ENCODE assay signal across 14 cellular contexts in genomic region chr9:134807726-134808125, GRCh38.
DNase-seq lines count a peak whose midpoint lies in the region; ATAC-seq and TF ChIP-seq lines count a peak whose summit lies in the region.
"Had no signal": no experiment of that assay in that cellular context is flagged by ENCODE, and none has a peak within 500 bp of the region (broad histone marks: within the 10 kb centered on the region; RNA-seq: fewer than 3 reads in every experiment).

No MANE protein-coding gene starts in this region.

- CTCF ChIA-PET in AG04449 (lab: Yijun Ruan, JAX) = interaction anchor here (0.7 to 1.4 kb wide), 2 partner anchors 29 to 359 kb away, joined by 3 to 5 read pairs; no protein-coding TSS in a partner anchor
- CTCF ChIA-PET in activated CD8-positive, alpha-beta memory T cell treated with anti-CD3 and anti-CD28 coated beads, Interleukin-2, amount 10 ng/mL, durations not matched to agents 7 days and 5 days (lab: Charles Lee) = no interaction called here

- no peak overlapping the region for H3K9ac ChIP-seq in adipocyte (ENCODE audit: low read length)

- ATAC-seq in activated CD8-positive, alpha-beta memory T cell treated with anti-CD3 and anti-CD28 coated beads, Interleukin-2, amount 10 ng/mL, durations not matched to agents 7 days and 5 days = no peak
- ATAC-seq: naive thymus-derived CD8-positive, alpha-beta T cell had no signal

- no peak overlapping the region for H3K27ac Mint-ChIP-seq in progenitor cell of endocrine pancreas
- H3K27ac Mint-ChIP-seq in activated CD8-positive, alpha-beta memory T cell treated with anti-CD3 and anti-CD28 coated beads, Interleukin-2, amount 10 ng/mL, durations not matched to agents 7 days and 5 days = no peak overlapping the region
- H3K27ac Mint-ChIP-seq: activated naive CD4-positive, alpha-beta T cell treated with anti-CD3 and anti-CD28 coated beads, Interleukin-2, amount 50 U/mL, for 24 hours; dendritic cell treated with granulocyte-macrophage colony-stimulating factor and Interleukin-4, amounts not matched to agents 40 ng/mL and 50 ng/mL, for 4 days had no signal

- no peaks in the 10 kb centered on the region for H3K9me3 Mint-ChIP-seq in progenitor cell of endocrine pancreas (ENCODE audit: low read depth)
- H3K9me3 Mint-ChIP-seq in activated CD8-positive, alpha-beta memory T cell treated with anti-CD3 and anti-CD28 coated beads, Interleukin-2, amount 10 ng/mL, durations not matched to agents 7 days and 5 days (ENCODE audit: low read depth) = no peaks in the 10 kb centered on the region
- H3K9me3 Mint-ChIP-seq: activated naive CD4-positive, alpha-beta T cell treated with anti-CD3 and anti-CD28 coated beads, Interleukin-2, amount 50 U/mL, for 24 hours; dendritic cell treated with granulocyte-macrophage colony-stimulating factor and Interleukin-4, amounts not matched to agents 40 ng/mL and 50 ng/mL, for 4 days; naive thymus-derived CD8-positive, alpha-beta T cell had no signal

- no peaks in the 10 kb centered on the region for H3K9me3 ChIP-seq in adipocyte (ENCODE audit: control insufficient read depth, low read length)

- H3K36me3 Mint-ChIP-seq in progenitor cell of endocrine pancreas (ENCODE audit: insufficient read depth) = peaks cover 2% of the 10 kb centered on the region
- no peaks in the 10 kb centered on the region for H3K36me3 Mint-ChIP-seq in activated CD8-positive, alpha-beta memory T cell treated with anti-CD3 and anti-CD28 coated beads, Interleukin-2, amount 10 ng/mL, durations not matched to agents 7 days and 5 days
- H3K36me3 Mint-ChIP-seq: activated naive CD4-positive, alpha-beta T cell treated with anti-CD3 and anti-CD28 coated beads, Interleukin-2, amount 50 U/mL, for 24 hours; naive thymus-derived CD8-positive, alpha-beta T cell had no signal

- no peaks in the 10 kb centered on the region for H3K27me3 ChIP-seq in adipocyte (replicated peaks; ENCODE audit: control insufficient read depth, insufficient read depth, low read length)

- peaks cover 78% of the 10 kb centered on the region for H3K36me3 ChIP-seq in adipocyte (ENCODE audit: control insufficient read depth, insufficient read depth, low read length, severe bottlenecking)

- H3K4me3 Mint-ChIP-seq in progenitor cell of endocrine pancreas (ENCODE audit: low read depth) = no peak overlapping the region
- no peak overlapping the region for H3K4me3 Mint-ChIP-seq in activated CD8-positive, alpha-beta memory T cell treated with anti-CD3 and anti-CD28 coated beads, Interleukin-2, amount 10 ng/mL, durations not matched to agents 7 days and 5 days
- H3K4me3 Mint-ChIP-seq: activated naive CD4-positive, alpha-beta T cell treated with anti-CD3 and anti-CD28 coated beads, Interleukin-2, amount 50 U/mL, for 24 hours; dendritic cell treated with granulocyte-macrophage colony-stimulating factor and Interleukin-4, amounts not matched to agents 40 ng/mL and 50 ng/mL, for 4 days; naive thymus-derived CD8-positive, alpha-beta T cell had no signal

- DNase-seq in AG04449 (ENCODE audit: low read depth, low spot score) (peak; percentile 26), adipocyte (ENCODE audit: low read depth) (peak; percentile 28), fibroblast of the conjunctiva (ENCODE audit: low read depth) (peak; percentile 29), non-pigmented ciliary epithelial cell (ENCODE audit: low read depth) (peak; percentile 30), NCI-H2227 (lab: John Stamatoyannopoulos, UW; ENCODE audit: unreplicated experiment) (no peak), progenitor cell of endocrine pancreas (ENCODE audit: low spot score, unreplicated experiment) (no peak), EL (no peak)
- DNase-seq in activated CD8-positive, alpha-beta memory T cell treated with anti-CD3 and anti-CD28 coated beads, Interleukin-2, amount 10 ng/mL, durations not matched to agents 7 days and 5 days = no peak
- DNase-seq: activated CD8-positive, alpha-beta memory T cell treated with anti-CD3 and anti-CD28 coated beads, Interleukin-2, amount 50 U/mL, for 4 hours; foreskin melanocyte; naive thymus-derived CD8-positive, alpha-beta T cell; stimulated activated CD4-positive, alpha-beta T cell treated with anti-CD3 and anti-CD28 coated beads, Interleukin-12 subunit alpha, Interleukin-12 subunit beta, amount 100 ng/mL, for 4 hours had no signal

- H3K27me3 Mint-ChIP-seq in progenitor cell of endocrine pancreas = no peaks in the 10 kb centered on the region
- no peaks in the 10 kb centered on the region for H3K27me3 Mint-ChIP-seq in activated CD8-positive, alpha-beta memory T cell treated with anti-CD3 and anti-CD28 coated beads, Interleukin-2, amount 10 ng/mL, durations not matched to agents 7 days and 5 days
- H3K27me3 Mint-ChIP-seq: activated naive CD4-positive, alpha-beta T cell treated with anti-CD3 and anti-CD28 coated beads, Interleukin-2, amount 50 U/mL, for 24 hours had no signal

- peaks cover 1% of the 10 kb centered on the region for H3K4me1 Mint-ChIP-seq in progenitor cell of endocrine pancreas (ENCODE audit: low read depth)
- H3K4me1 Mint-ChIP-seq in activated CD8-positive, alpha-beta memory T cell treated with anti-CD3 and anti-CD28 coated beads, Interleukin-2, amount 10 ng/mL, durations not matched to agents 7 days and 5 days = no peaks in the 10 kb centered on the region
- H3K4me1 Mint-ChIP-seq: activated naive CD4-positive, alpha-beta T cell treated with anti-CD3 and anti-CD28 coated beads, Interleukin-2, amount 50 U/mL, for 24 hours had no signal

- H3K4me1 ChIP-seq in adipocyte (ENCODE audit: control insufficient read depth, insufficient read depth, low read length) = peaks cover 68% of the 10 kb centered on the region

- POLR2A ChIA-PET in AG04449 (lab: Yijun Ruan, JAX) = no interaction called here

- TF ChIP-seq CTCF in AG04449 (IDR thresholded peaks at IDR 0.05; ENCODE audit: insufficient read depth, low read length, missing control alignments) = no peak
- no peak for TF ChIP-seq CTCF in progenitor cell of endocrine pancreas (IDR thresholded peaks at IDR 0.05; ENCODE audit: unreplicated experiment)

- no peak overlapping the region for H3K4me3 ChIP-seq in AG04449 (ENCODE audit: low read depth, low read length)
- H3K4me3 ChIP-seq in adipocyte (ENCODE audit: low read length) = no peak overlapping the region

Comparison
In these comparisons a context has a peak if more than half of its experiments do, and no peak if none do; other contexts are left out.
1. DNase-seq: peak in AG04449 (single experiment), adipocyte (single experiment), fibroblast of the conjunctiva (single experiment) and non-pigmented ciliary epithelial cell (single experiment); none in NCI-H2227 (single experiment), progenitor cell of endocrine pancreas (single experiment), EL (single experiment) and activated CD8-positive, alpha-beta memory T cell treated with anti-CD3 and anti-CD28 coated beads, Interleukin-2, amount 10 ng/mL, durations not matched to agents 7 days and 5 days (single experiment).